8 cellular contexts compared by ENCODE assay signal in the genomic region with DNA sequence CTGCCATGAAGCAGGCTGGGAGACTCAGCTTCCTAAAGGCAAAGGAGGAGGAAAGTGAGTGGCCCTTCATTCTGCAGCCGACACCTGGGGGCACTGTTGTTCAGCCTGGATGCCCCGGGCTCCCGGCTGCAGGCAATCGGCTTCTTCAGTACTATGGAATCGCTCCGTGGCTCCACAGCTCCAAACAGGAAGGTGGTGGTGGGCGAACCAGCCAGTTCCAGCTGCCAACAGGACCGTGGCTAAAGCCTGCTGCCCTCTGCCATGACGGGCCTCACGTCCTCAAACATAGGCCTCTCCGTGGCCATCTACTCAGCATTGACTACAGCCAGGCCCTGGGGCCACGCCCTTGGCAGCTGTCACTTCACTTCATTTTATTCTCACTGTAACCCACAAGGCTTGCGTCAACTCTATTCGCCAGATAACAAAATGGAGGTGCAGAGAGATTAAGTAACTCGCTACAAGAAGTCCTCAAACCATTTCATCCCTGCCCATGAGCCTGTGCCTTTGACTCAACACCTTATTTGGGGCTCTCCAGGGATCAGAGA. TPM values are rescaled to one million over a fixed set of nuclear protein-coding genes. Genes with fewer than 3 reads are reported as not detected.
A peak's percentile ranks its signal among the peaks of the same experiment; 100 is the strongest.
DNase-seq lines count a peak whose midpoint lies in the region; ATAC-seq and TF ChIP-seq lines count a peak whose summit lies in the region.

No MANE protein-coding gene starts in this region.

- peaks cover 10% of the 10 kb centered on the region for H3K4me1 ChIP-seq in SJCRH30
- H3K4me1 ChIP-seq in right cardiac atrium (ENCODE audit: control insufficient read depth, insufficient read depth, low read length): no peaks in the 10 kb centered on the region
- H3K4me1 ChIP-seq in spleen: peaks cover 2 to 96% (median 58%) of the 10 kb centered on the region in 6 donors

- intact Hi-C loops in right cardiac atrium (cut with DNase I): loop anchor here in 1 of 4 donors (10.0 kb wide), 1 partner anchor 259 kb away; no protein-coding TSS in a partner anchor
- intact Hi-C loops in spleen (cut with DNase I; ENCODE audit: low total_unique reads): no loop called here

- peak overlapping the region; percentile 87 for H3K27ac ChIP-seq in SJCRH30
- H3K27ac ChIP-seq in right cardiac atrium (ENCODE audit: low read length): no peak overlapping the region
- peak overlapping the region; percentile 23 to 91 (median 80) for H3K27ac ChIP-seq in spleen

- no peaks in the 10 kb centered on the region for H3K36me3 ChIP-seq in SJCRH30
- H3K36me3 ChIP-seq in spleen: peaks cover 0 to 10% (median 0%) of the 10 kb centered on the region in 6 donors

- peak; percentile 11 for DNase-seq in AG09319 (ENCODE audit: extremely low read depth, low read depth)
- DNase-seq in LHCN-M2 (ENCODE audit: low read depth): peak; percentile 46
- DNase-seq in SJCRH30: peak; percentile 86 to 90
- peak; percentile 9 to 36 (median 18) for DNase-seq in activated naive CD4-positive, alpha-beta T cell (lab: John Stamatoyannopoulos, UW)
- peak; percentile 44 to 67 (median 61) for DNase-seq in right cardiac atrium
- DNase-seq in spleen: peak; percentile 84

- peak; percentile 31 for TF ChIP-seq POLR2A in GM18951 (IDR thresholded peaks at IDR 0.05; ENCODE audit: extremely low read depth, insufficient read depth, insufficient read length)
- TF ChIP-seq POLR2A in spleen (IDR thresholded peaks at IDR 0.05): no peak

- H3K9me3 ChIP-seq in SJCRH30 (replicated peaks): peaks cover 5% of the 10 kb centered on the region
- peaks cover 5% of the 10 kb centered on the region for H3K9me3 ChIP-seq in right cardiac atrium (ENCODE audit: control insufficient read depth, low read length)
- H3K9me3 ChIP-seq in spleen: peaks cover 0 to 10% (median 7%) of the 10 kb centered on the region in 8 donors

- in situ Hi-C loops in GM18951 (cut with MboI; ENCODE audit: low sequenced_read_pairs, unreplicated experiment): loop anchor here (10.0 kb wide), 1 partner anchor 309 kb away; no protein-coding TSS in a partner anchor

- TF ChIP-seq CTCF in AG09319 (IDR thresholded peaks at IDR 0.05; ENCODE audit: low read depth, low read length): peak; percentile 55
- peak in 10 of 11 experiments; percentile 23 to 62 (median 52) for TF ChIP-seq CTCF in spleen (IDR thresholded peaks at IDR 0.05 in 8 of 11, conservative IDR thresholded peaks at IDR 0.05 in 3 of 11)

- peak overlapping the region; percentile 56 for H3K4me3 ChIP-seq in SJCRH30
- H3K4me3 ChIP-seq in right cardiac atrium (ENCODE audit: low read length): no peak overlapping the region
- peak overlapping the region in 1 of 8 donors; percentile 54 for H3K4me3 ChIP-seq in spleen

- 14% methylated on average over 15 of the region's 15 CpGs for WGBS in right cardiac atrium
- WGBS in spleen, 5 donors: 17 to 45% (median 18%) methylated on average over 5 to 15 of the region's 15 CpGs

- peak; percentile 65 to 76 for ATAC-seq in right cardiac atrium
- no peak for ATAC-seq in GM21723 (IDR thresholded peaks at IDR 0.05; ENCODE audit: unreplicated experiment)

- H3K27me3 ChIP-seq in SJCRH30 (no peaks in the 10 kb centered on the region), right cardiac atrium (ENCODE audit: control insufficient read depth, insufficient read depth) (no peaks in the 10 kb centered on the region), spleen (replicated peaks in 1 of 7) (peaks cover 0 to 62% (median 0%) of the 10 kb centered on the region in 7 donors)

RNA-seq across cellular contexts. Expression of gene PAX5, which starts 38.1 kb away (rescaled TPM):
- total RNA-seq in LHCN-M2 (2014; rRNA removed): not detected in 2 replicates
- polyA plus RNA-seq in LHCN-M2 (2012): not detected
- 3.0 and 3.4 TPM in 2 replicates for total RNA-seq in SJCRH30 (2014; rRNA removed; shearing (Covaris generic))
- total RNA-seq in right cardiac atrium: under 1 TPM in 1 of 4 donors, not detected in 3; 0.03 TPM
- polyA plus RNA-seq in right cardiac atrium: not detected
- total RNA-seq in spleen: 100 to 1,000 TPM in 2 of 7 donors, 10 to 100 TPM in 5; 48.3 to 120 (median 76.4) TPM
- 10 to 100 TPM; 15.9 to 54.6 (median 22.6) TPM for polyA plus RNA-seq in spleen

Comparison
In these comparisons a context has a peak if more than half of its experiments do, and no peak if none do; other contexts are left out.
1. DNase-seq: peak in every context shown above with its lines; median percentile 88 in SJCRH30; 84 in spleen; 61 in right cardiac atrium; 46 in LHCN-M2; 18 in activated naive CD4-positive, alpha-beta T cell; 11 in AG09319.
2. RNA of gene PAX5, which starts 38.1 kb away (total RNA-seq): 48.3 to 120 TPM in spleen; 3.0 to 3.4 TPM in SJCRH30, not detected in LHCN-M2 and 0.03 TPM in right cardiac atrium; every median in the first group is over 10 times any median in the second.